Comparison of ENCODE assay signal across 8 cellular contexts in the genomic region with DNA sequence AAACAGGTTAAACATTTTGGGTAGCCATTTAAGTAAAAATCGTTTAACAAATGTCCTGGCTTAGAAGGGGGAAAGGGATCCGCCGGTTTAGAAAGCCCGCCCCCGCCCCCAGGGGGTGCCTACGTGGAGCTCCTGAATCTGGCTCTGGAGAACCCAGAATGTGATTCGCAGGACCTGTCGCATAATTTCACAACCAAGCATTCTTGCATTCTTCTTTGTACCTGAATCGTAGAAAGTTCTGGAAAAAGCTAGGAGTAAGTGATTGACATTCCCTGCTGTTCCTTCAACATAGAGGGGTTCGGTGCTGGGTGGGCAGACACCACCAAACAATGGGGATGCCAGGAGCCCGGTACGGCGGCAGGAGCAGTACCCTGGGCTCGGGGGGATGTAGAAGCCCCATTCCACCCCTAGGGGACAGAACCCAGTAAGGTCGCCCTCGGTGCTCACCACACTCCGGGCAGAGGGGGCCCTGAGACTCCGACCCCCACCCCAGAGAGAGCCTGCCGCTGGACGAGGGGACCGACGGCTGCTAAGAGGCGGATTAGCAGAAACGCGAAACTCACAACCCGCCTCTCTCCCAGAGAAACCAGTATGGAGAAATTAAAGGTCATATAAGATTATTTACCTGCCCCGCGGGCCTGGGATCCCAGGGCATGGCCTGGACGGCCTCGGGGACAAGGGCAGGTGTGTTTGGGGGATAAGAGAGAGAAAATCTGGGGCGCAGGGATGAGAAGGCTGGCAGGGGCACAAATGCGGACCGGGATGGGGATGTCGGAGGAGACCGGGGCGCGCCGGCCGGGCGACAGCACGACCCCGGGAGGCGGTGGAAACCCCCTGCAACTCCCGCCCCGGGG. TPM values are rescaled to one million over a fixed set of nuclear protein-coding genes. Genes with fewer than 3 reads are reported as not detected.
DNase-seq lines count a peak whose midpoint lies in the region; ATAC-seq and TF ChIP-seq lines count a peak whose summit lies in the region.

No MANE protein-coding gene starts in this region.

- peak overlapping the region; percentile 98 for H3K14ac ChIP-seq in IMR-90 (replicated peaks; ENCODE audit: low read depth, low read length)

- H2AK5ac ChIP-seq in IMR-90 (ENCODE audit: low read depth, low read length), result peak overlapping the region; percentile 81

- peak overlapping the region; percentile 88 for H3K4ac ChIP-seq in IMR-90 (ENCODE audit: low read depth, low read length)

- H3K79me1 ChIP-seq in IMR-90 (ENCODE audit: low read depth in 1 of 2, low read length in 2 of 2), result peaks cover 15 to 48% of the 10 kb centered on the region in 2 experiments

- H3K36me3 ChIP-seq in IMR-90 (ENCODE audit: control insufficient read depth, insufficient read depth, low read length) (peaks cover 3% of the 10 kb centered on the region; the same call in 1 of the 2 replicates), gastroesophageal sphincter (no peaks in the 10 kb centered on the region)

- DNase-seq in SHP77 (lab: John Stamatoyannopoulos, UW) (peak; percentile 28 to 48), SHP77 treated with DMSO at 0.1 percent for 48 hours (lab: John Stamatoyannopoulos, UW) (no peak), IMR-90 (no peak), osteocyte (ENCODE audit: extremely low spot score, unreplicated experiment) (no peak), SIG-M5 (lab: John Stamatoyannopoulos, UW) (no peak)
- DNase-seq in activated CD8-positive, alpha-beta T cell treated with anti-CD3 and anti-CD28 coated beads for 36 hours, result peak; percentile 31

- H4K20me1 ChIP-seq in IMR-90 (ENCODE audit: insufficient read depth, low read length), result peaks cover 29% of the 10 kb centered on the region

- peak overlapping the region; percentile 95 for H2AFZ ChIP-seq in IMR-90 (replicated peaks; ENCODE audit: low read length, poor library complexity)

- no peak for TF ChIP-seq EP300 in gastroesophageal sphincter (IDR thresholded peaks at IDR 0.05)

- in situ Hi-C loops in IMR-90 (cut with MboI; ENCODE audit: low sequenced_read_pairs), result no loop called here

- H3K27ac ChIP-seq in IMR-90 (ENCODE audit: insufficient read depth, low read length), result peak overlapping the region; percentile 62
- peak overlapping the region; percentile 51 to 97 (median 92) for H3K27ac ChIP-seq in gastroesophageal sphincter

- peak overlapping the region; percentile 80 for H2BK120ac ChIP-seq in IMR-90 (ENCODE audit: low read depth, low read length)

- H2BK15ac ChIP-seq in IMR-90 (ENCODE audit: low read depth, low read length), result peak overlapping the region; percentile 77; the same call in 1 of the 3 replicates

- H4K5ac ChIP-seq in IMR-90 (ENCODE audit: low read depth, low read length), result peak overlapping the region; percentile 17; the same call in 1 of the 2 replicates

- H2BK20ac ChIP-seq in IMR-90 (ENCODE audit: low read depth, low read length), result 0 out of 2 replicates have a peak overlapping the region, but pooled peaks have one; percentile 31

- H3K18ac ChIP-seq in IMR-90 (ENCODE audit: low read depth, low read length), result peak overlapping the region; percentile 36

- peaks cover 10% of the 10 kb centered on the region for H3K4me1 Mint-ChIP-seq in activated CD8-positive, alpha-beta T cell treated with anti-CD3 and anti-CD28 coated beads for 36 hours (ENCODE audit: low read depth)
- peaks cover 47% of the 10 kb centered on the region for H3K4me1 Mint-ChIP-seq in osteocyte (ENCODE audit: unreplicated experiment)

- no peak overlapping the region for H3K27ac Mint-ChIP-seq in activated CD8-positive, alpha-beta T cell treated with anti-CD3 and anti-CD28 coated beads for 36 hours
- H3K27ac Mint-ChIP-seq in osteocyte (ENCODE audit: unreplicated experiment), result peak overlapping the region; percentile 93

- H4K8ac ChIP-seq in IMR-90 (ENCODE audit: low read depth in 2 of 2, low read length in 2 of 2), result peak overlapping the region; percentile 65 to 84

- H3K27me3 ChIP-seq in IMR-90 (ENCODE audit: control insufficient read depth, insufficient read depth, low read length) (no peaks in the 10 kb centered on the region), gastroesophageal sphincter (no peaks in the 10 kb centered on the region)

- peak overlapping the region; percentile 61 for H3K4me3 ChIP-seq in IMR-90 (ENCODE audit: insufficient read depth, low read depth, low read length)
- peak overlapping the region; percentile 51 to 80 for H3K4me3 ChIP-seq in gastroesophageal sphincter

- H3K56ac ChIP-seq in IMR-90 (ENCODE audit: extremely low read depth, insufficient read depth, low read length), result peak overlapping the region; percentile 87

- H3K9me3 Mint-ChIP-seq in activated CD8-positive, alpha-beta T cell treated with anti-CD3 and anti-CD28 coated beads for 36 hours, result no peaks in the 10 kb centered on the region
- no peaks in the 10 kb centered on the region for H3K9me3 Mint-ChIP-seq in osteocyte (ENCODE audit: unreplicated experiment)

- H3K9ac ChIP-seq in IMR-90 (ENCODE audit: low read depth, low read length), result peak overlapping the region; percentile 74

- POLR2A ChIA-PET in IMR-90 (lab: Charles Lee; ENCODE audit: unreplicated experiment), result interaction anchor here (1.0 kb wide), 1 partner anchor 12 kb away, joined by 6 read pairs; no protein-coding TSS in a partner anchor
- POLR2A ChIA-PET in activated CD8-positive, alpha-beta T cell treated with anti-CD3 and anti-CD28 coated beads for 36 hours (lab: Charles Lee), result interaction anchor here (0.6 kb wide), 1 partner anchor 81 kb away, joined by 3 read pairs; no protein-coding TSS in a partner anchor

- H3K4me3 Mint-ChIP-seq in activated CD8-positive, alpha-beta T cell treated with anti-CD3 and anti-CD28 coated beads for 36 hours, result peak overlapping the region; percentile 79
- H3K4me3 Mint-ChIP-seq in osteocyte (ENCODE audit: unreplicated experiment), result peak overlapping the region; percentile 98

- TF ChIP-seq CTCF in IMR-90 (conservative IDR thresholded peaks at IDR 0.05; ENCODE audit: low read depth, low read length) (peak; percentile 26), gastroesophageal sphincter (IDR thresholded peaks at IDR 0.05) (peak in 2 of 4 experiments; percentile 6 to 52), osteocyte (IDR thresholded peaks at IDR 0.05) (peak; percentile 28)
- TF ChIP-seq CTCF in activated CD8-positive, alpha-beta T cell treated with anti-CD3 and anti-CD28 coated beads for 36 hours (IDR thresholded peaks at IDR 0.05), result no peak

- BruUV-seq in IMR-90 (replicated peaks; lab: Mats Ljungman, UMichigan), result TSS peak; percentile 56

- H4K91ac ChIP-seq in IMR-90 (ENCODE audit: insufficient read depth, low read depth, low read length), result peak overlapping the region; percentile 80

- H3K9me3 ChIP-seq in IMR-90 (ENCODE audit: control insufficient read depth, insufficient read depth, low read length) (no peaks in the 10 kb centered on the region), gastroesophageal sphincter (no peaks in the 10 kb centered on the region)

- peaks cover 13% of the 10 kb centered on the region for H3K4me1 ChIP-seq in IMR-90 (ENCODE audit: control insufficient read depth, insufficient read depth, low read length)
- H3K4me1 ChIP-seq in gastroesophageal sphincter, result peaks cover 0 to 66% (median 7%) of the 10 kb centered on the region in 3 donors

- WGBS in IMR-90 (ENCODE audit: extremely low coverage in 2 of 2, insufficient read length in 1 of 2), 2 experiments, result 0% methylated on average over 17 of the region's 45 CpGs; no CpG with 5 or more reads in 1 of the 2 experiments
- WGBS in gastroesophageal sphincter (ENCODE audit: low coverage in 1 of 2), 2 donors, result 1 to 2% methylated on average over 10 to 21 of the region's 45 CpGs

- CTCF ChIA-PET in IMR-90 (lab: Yijun Ruan, JAX), result interaction anchor here (0.8 to 3.7 kb wide), 2 partner anchors 12 to 133 kb away, joined by 3 to 15 read pairs; no protein-coding TSS in a partner anchor
- CTCF ChIA-PET in activated CD8-positive, alpha-beta T cell treated with anti-CD3 and anti-CD28 coated beads for 36 hours (lab: Charles Lee), result interaction anchor here (0.5 to 2.2 kb wide), 2 partner anchors 133 to 727 kb away, joined by 3 to 5 read pairs; no protein-coding TSS in a partner anchor

- intact Hi-C loops in IMR-90 (cut with micrococcal nuclease), result loop anchor here (2.0 kb wide), 2 partner anchors 49 to 133 kb away; no protein-coding TSS in a partner anchor
- intact Hi-C loops in activated CD8-positive, alpha-beta T cell treated with anti-CD3 and anti-CD28 coated beads for 36 hours (cut with micrococcal nuclease), result no loop called here

- no peaks in the 10 kb centered on the region for H3K36me3 Mint-ChIP-seq in activated CD8-positive, alpha-beta T cell treated with anti-CD3 and anti-CD28 coated beads for 36 hours (ENCODE audit: low read depth)
- H3K36me3 Mint-ChIP-seq in osteocyte (ENCODE audit: unreplicated experiment), result no peaks in the 10 kb centered on the region

- ATAC-seq in GM21786 (IDR thresholded peaks at IDR 0.05; ENCODE audit: unreplicated experiment) (peak; percentile 30), IMR-90 (ENCODE audit: low read depth) (peak; percentile 2), gastroesophageal sphincter (peak; percentile 3)
- peak; percentile 55 for ATAC-seq in activated CD8-positive, alpha-beta T cell treated with anti-CD3 and anti-CD28 coated beads for 36 hours

- no peak for TF ChIP-seq RAD21 in IMR-90 (IDR thresholded peaks at IDR 0.05; ENCODE audit: low read length)

- peaks cover 55% of the 10 kb centered on the region for H3K27me3 Mint-ChIP-seq in activated CD8-positive, alpha-beta T cell treated with anti-CD3 and anti-CD28 coated beads for 36 hours
- no peaks in the 10 kb centered on the region for H3K27me3 Mint-ChIP-seq in osteocyte (ENCODE audit: unreplicated experiment)

- peak overlapping the region; percentile 99 for H3K23ac ChIP-seq in IMR-90 (ENCODE audit: low read depth, low read length)

- dilution Hi-C loops in IMR-90 (cut with HindIII; ENCODE audit: low sequenced_read_pairs, unreplicated experiment), result no loop called here

- H3K9me1 ChIP-seq in IMR-90 (ENCODE audit: insufficient read depth, low read length), result peaks cover 17% of the 10 kb centered on the region

- H2AK9ac ChIP-seq in IMR-90 (replicated peaks; ENCODE audit: low read depth, low read length, poor library complexity), result peak overlapping the region; percentile 95

- TF ChIP-seq POLR2A in IMR-90 (IDR thresholded peaks at IDR 0.05; ENCODE audit: low read depth, low read length), result no peak
- TF ChIP-seq POLR2A in gastroesophageal sphincter (IDR thresholded peaks at IDR 0.05), result no peak

- H3K4me2 ChIP-seq in IMR-90 (ENCODE audit: low read depth, low read length), result peak overlapping the region; percentile 77

- H2BK5ac ChIP-seq in IMR-90 (ENCODE audit: low read depth, low read length, poor library complexity, severe bottlenecking), result peak overlapping the region; percentile 62

TF ChIP-seq in IMR-90, 13 proteins besides CTCF, POLR2A, EP300 and RAD21 (continues in another document):
- peak; percentile 9; the same call in 1 of the 2 replicates for TF ChIP-seq MAZ (IDR thresholded peaks at IDR 0.05; ENCODE audit: borderline replicate concordance, low read depth, low read length)

RNA-seq across cellular contexts. Expression of a gene that starts 0.5 kb away (rescaled TPM):
- 156 and 157 TPM in 2 replicates for total RNA-seq in IMR-90 (2012; rRNA removed)
- 160 and 179 TPM in 2 replicates for polyA plus RNA-seq in IMR-90 (2012; rRNA removed)
- 69.1 and 124 TPM in 2 replicates for polyA plus RNA-seq in IMR-90 (2012; cell fraction: cytosol; rRNA removed)
- polyA plus RNA-seq in IMR-90 (2012; cell fraction: nucleus; rRNA removed; ENCODE audit: low replicate concordance), result 38.8 and 115 TPM in 2 replicates
- 1 to 10 TPM; 1.2 to 1.8 TPM for total RNA-seq in activated CD8-positive, alpha-beta T cell treated with anti-CD3 and anti-CD28 coated beads for 36 hours
- 100 to 1,000 TPM in 2 of 4 donors, 10 to 100 TPM in 2; 65.8 to 157 (median 111) TPM for total RNA-seq in gastroesophageal sphincter
- 50.4 and 53.7 TPM in 2 replicates for total RNA-seq in osteocyte

Comparison
In these comparisons a context has a peak if more than half of its experiments do, and no peak if none do; other contexts are left out.
1. DNase-seq: peak in SHP77 (2 of 2) and activated CD8-positive, alpha-beta T cell treated with anti-CD3 and anti-CD28 coated beads for 36 hours (single experiment); none in SHP77 treated with DMSO at 0.1 percent for 48 hours (single experiment), IMR-90 (single experiment), osteocyte (single experiment) and SIG-M5 (single experiment).
2. ATAC-seq: peak in every context shown above with its lines; median percentile 55 in activated CD8-positive, alpha-beta T cell treated with anti-CD3 and anti-CD28 coated beads for 36 hours; 30 in GM21786; 3 in gastroesophageal sphincter; 2 in IMR-90.
3. RNA of a gene that starts 0.5 kb away (total RNA-seq): 156 to 157 TPM in IMR-90, 65.8 to 157 TPM in gastroesophageal sphincter and 50.4 to 53.7 TPM in osteocyte; 1.2 to 1.8 TPM in activated CD8-positive, alpha-beta T cell treated with anti-CD3 and anti-CD28 coated beads for 36 hours; every median in the first group is over 10 times any median in the second.